8 cellular contexts compared by ENCODE assay signal in the genomic region with DNA sequence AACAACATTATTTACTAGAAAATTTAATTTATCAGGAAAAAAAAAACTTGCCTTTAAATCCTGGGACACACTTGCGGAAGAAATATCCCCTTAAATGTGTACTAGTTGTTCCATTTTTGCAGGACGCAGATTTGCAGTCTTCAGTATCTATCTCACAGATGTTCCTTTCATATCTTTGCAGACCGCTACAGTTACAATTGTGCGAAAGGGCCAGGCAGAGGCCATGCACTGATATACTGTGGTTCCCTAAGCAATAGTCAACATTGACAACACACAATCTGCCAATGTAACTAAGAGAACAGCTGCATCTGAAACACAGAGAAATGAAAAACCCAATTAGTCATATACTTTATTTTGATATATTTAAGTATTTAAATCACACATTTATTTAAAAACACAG.
"Had no signal": no experiment of that assay in that cellular context is flagged by ENCODE, and none has a peak within 500 bp of the region (broad histone marks: within the 10 kb centered on the region; RNA-seq: fewer than 3 reads in every experiment).

No MANE protein-coding gene starts in this region.

- H3K9me3 ChIP-seq: HAP-1 had no signal

- H3K27ac ChIP-seq: GM23248, HL-60 had no signal

- H2AFZ ChIP-seq: GM23248 had no signal

- H3K4me1 ChIP-seq: HAP-1 had no signal

- DNase-seq: GM23248, GOT3, H7, HFFc6 had no signal

- H3K9ac ChIP-seq: GM23248 had no signal

- ATAC-seq: HCT116, HepG2 had no signal

- FAIRE-seq: HepG2 had no signal

- H3K4me3 ChIP-seq: GM23248, HAP-1 had no signal

- H3K36me3 ChIP-seq: HAP-1 had no signal
